ENCODE assay signal across 12 cellular contexts in the genomic region with DNA sequence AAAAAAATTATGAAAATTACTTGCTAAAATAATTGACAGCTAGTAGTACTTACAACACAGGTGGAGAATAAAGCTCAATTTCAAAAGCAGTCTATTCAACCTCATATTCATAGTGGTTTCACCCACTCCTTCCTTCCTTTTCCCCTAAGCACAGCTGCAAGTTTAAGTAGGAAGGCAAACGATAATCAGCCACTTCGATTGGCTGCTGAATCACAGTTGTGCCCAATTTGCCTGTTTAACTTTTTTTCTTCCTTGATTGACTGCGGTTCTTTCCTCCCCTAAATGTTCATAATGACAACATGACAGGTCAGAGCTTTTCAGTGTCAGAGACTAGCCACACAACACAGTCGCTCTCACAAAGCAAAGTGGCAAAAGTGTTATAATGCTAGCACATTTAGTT.
DNase-seq lines count a peak whose midpoint lies in the region; ATAC-seq, FAIRE-seq and TF ChIP-seq lines count a peak whose summit lies in the region.
"Had no signal": no experiment of that assay in that cellular context is flagged by ENCODE, and none has a peak within 500 bp of the region (broad histone marks: within the 10 kb centered on the region; RNA-seq: fewer than 3 reads in every experiment).

No MANE protein-coding gene starts in this region.

- ATAC-seq in GM18867 (IDR thresholded peaks at IDR 0.05; ENCODE audit: unreplicated experiment) (peak; percentile 95), GM21576 (IDR thresholded peaks at IDR 0.05; ENCODE audit: unreplicated experiment) (peak; percentile 77), HG03280 (IDR thresholded peaks at IDR 0.05; ENCODE audit: unreplicated experiment) (peak; percentile 80)
- ATAC-seq: T-cell had no signal

- TF ChIP-seq RAD21 in H1 (IDR thresholded peaks at IDR 0.05 in 1 of 2, conservative IDR thresholded peaks at IDR 0.05 in 1 of 2; ENCODE audit: low read depth in 2 of 2, low read length in 2 of 2) = no peak

- H2BK120ac ChIP-seq in H1 (replicated peaks; ENCODE audit: low read depth, low read length) = no peak overlapping the region

- H2BK15ac ChIP-seq in H1 (ENCODE audit: low read length) = no peak overlapping the region

- H3K9me3 ChIP-seq in H1 (ENCODE audit: insufficient read depth in 2 of 2, low read depth in 1 of 2, low read length in 1 of 2) (no peaks in the 10 kb centered on the region), vagina (no peaks in the 10 kb centered on the region), tibial nerve (peaks cover 0 to 10% (median 0%) of the 10 kb centered on the region in 4 donors)
- H3K9me3 ChIP-seq: neutrophil had no signal

- TF ChIP-seq POLR2A in H1 (IDR thresholded peaks at IDR 0.05; ENCODE audit: control extremely low read depth in 1 of 2, low read depth in 2 of 2, low read length in 2 of 2) = no peak
- no peak for TF ChIP-seq POLR2A in vagina (IDR thresholded peaks at IDR 0.05)
- no peak for TF ChIP-seq POLR2A in tibial nerve (IDR thresholded peaks at IDR 0.05)

- H3K79me1 ChIP-seq in H1 (ENCODE audit: low read depth, low read length) = no peaks in the 10 kb centered on the region

- H4K8ac ChIP-seq in H1 (ENCODE audit: extremely low read depth, insufficient read depth, low read length) = no peak overlapping the region

- no peaks in the 10 kb centered on the region for H4K20me1 ChIP-seq in H1 (replicated peaks in 1 of 2; ENCODE audit: control insufficient read depth in 1 of 2, insufficient read depth in 2 of 2, low read length in 2 of 2)

- no peak overlapping the region for H3K23ac ChIP-seq in H1 (ENCODE audit: insufficient read length)

- no peak overlapping the region for H3K18ac ChIP-seq in H1 (ENCODE audit: extremely low read depth, low read length)

- H2AK5ac ChIP-seq in H1 (ENCODE audit: low read depth, low read length) = no peak overlapping the region

- H2BK20ac ChIP-seq in H1 (ENCODE audit: low read length) = no peak overlapping the region

- no peaks in the 10 kb centered on the region for H3K4me1 ChIP-seq in H1 (replicated peaks in 1 of 4; ENCODE audit: control insufficient read depth in 3 of 4, insufficient read depth in 4 of 4, low read length in 3 of 4)
- no peaks in the 10 kb centered on the region for H3K4me1 ChIP-seq in vagina
- no peaks in the 10 kb centered on the region for H3K4me1 ChIP-seq in tibial nerve

- H3K27me3 ChIP-seq in H1 (replicated peaks in 1 of 4; ENCODE audit: control insufficient read depth in 3 of 4, extremely low read depth in 1 of 4, insufficient read depth in 3 of 4, low read length in 3 of 4) (no peaks in the 10 kb centered on the region), vagina (no peaks in the 10 kb centered on the region), tibial nerve (no peaks in the 10 kb centered on the region)
- H3K27me3 ChIP-seq: neutrophil had no signal

- DNase-seq in H1 (ENCODE audit: low read depth in 1 of 2, low spot score in 2 of 2) (no peak), vagina (ENCODE audit: extremely low spot score in 2 of 2) (no peak), HK-2 (ENCODE audit: unreplicated experiment) (no peak), tibial nerve (ENCODE audit: low spot score in 2 of 2) (no peak)
- DNase-seq: kidney; NCI-H526 treated with DMSO at 0.1 percent for 48 hours; stimulated activated CD4-positive, alpha-beta T cell treated with anti-CD3 and anti-CD28 coated beads, Interleukin-1b, Interleukin-23, amount 100 ng/mL, for 48 hours; T-cell had no signal

- no peaks in the 10 kb centered on the region for H3K79me2 ChIP-seq in H1 (ENCODE audit: control insufficient read depth in 1 of 2, insufficient read depth in 2 of 2, low read length in 2 of 2)

- no peak overlapping the region for H4K91ac ChIP-seq in H1 (replicated peaks; ENCODE audit: insufficient read length, low read length)

- TF ChIP-seq EP300 in H1 (IDR thresholded peaks at IDR 0.05; ENCODE audit: borderline replicate concordance in 1 of 2, low read depth in 2 of 2, low read length in 2 of 2) (no peak), tibial nerve (IDR thresholded peaks at IDR 0.05) (no peak)

- no peak overlapping the region for H3K9ac ChIP-seq in H1 (replicated peaks in 1 of 4; ENCODE audit: extremely low read depth in 1 of 4, low read depth in 3 of 4, low read length in 3 of 4)

- H2BK5ac ChIP-seq in H1 (ENCODE audit: low read depth, low read length) = no peak overlapping the region

- CTCF ChIA-PET in H1 (lab: Charles Lee; ENCODE audit: partially characterized antibody) = no interaction called here

- H3K4me2 ChIP-seq in H1 (ENCODE audit: insufficient read depth in 1 of 2, low read depth in 2 of 2, low read length in 2 of 2) = no peak overlapping the region

- H3K27ac ChIP-seq in H1 (ENCODE audit: low read depth, low read length) (no peak overlapping the region), vagina (no peak overlapping the region), tibial nerve (no peak overlapping the region)
- H3K27ac ChIP-seq: neutrophil had no signal

- POLR2A ChIA-PET in H1 (lab: Charles Lee; ENCODE audit: partially characterized antibody) = no interaction called here

- H3K23me2 ChIP-seq in H1 (ENCODE audit: low read depth, low read length) = no peaks in the 10 kb centered on the region

- H3K14ac ChIP-seq in H1 (ENCODE audit: insufficient read length) = no peak overlapping the region

- no peaks in the 10 kb centered on the region for H3K36me3 ChIP-seq in H1 (ENCODE audit: control insufficient read depth in 2 of 4, insufficient read depth in 4 of 4, low read length in 3 of 4)
- no peaks in the 10 kb centered on the region for H3K36me3 ChIP-seq in vagina
- H3K36me3 ChIP-seq in tibial nerve = no peaks in the 10 kb centered on the region
- H3K36me3 ChIP-seq: neutrophil had no signal

- no peak overlapping the region for H4K5ac ChIP-seq in H1 (ENCODE audit: insufficient read length, low read depth, low read length)

- WGBS in H1 (ENCODE audit: extremely low coverage in 1 of 2, insufficient coverage in 1 of 2, insufficient read length in 1 of 2, insufficient replicate concordance in 2 of 2, low coverage in 1 of 2, low lambda C conversion rate in 2 of 2, missing lambda C conversion rate in 1 of 2), 2 experiments = 90% methylated on average over 4 of the region's 4 CpGs; no CpG with 5 or more reads in 1 of the 2 experiments
- WGBS in tibial nerve, 2 donors = 40 to 47% methylated on average over 4 of the region's 4 CpGs

- no peak overlapping the region for H3K4ac ChIP-seq in H1 (replicated peaks; ENCODE audit: insufficient read length, low read depth, low read length)

- TF ChIP-seq CTCF in H1 (IDR thresholded peaks at IDR 0.05; ENCODE audit: control extremely low read depth in 1 of 3, insufficient read depth in 1 of 3, low read depth in 1 of 3, low read length in 3 of 3) (no peak), vagina (IDR thresholded peaks at IDR 0.05) (no peak), tibial nerve (IDR thresholded peaks at IDR 0.05) (no peak)

- FAIRE-seq in H1 (lab: Jason Lieb, UNC) = no peak
- FAIRE-seq: kidney had no signal

- no peak overlapping the region for H2BK12ac ChIP-seq in H1 (ENCODE audit: low read depth, low read length)

- peak overlapping the region; percentile 42 for H2AFZ ChIP-seq in H1 (ENCODE audit: low read length)

- intact Hi-C loops in vagina (cut with DNase I) = no loop called here

- H3K56ac ChIP-seq in H1 (replicated peaks; ENCODE audit: insufficient read length, low read depth, low read length) = no peak overlapping the region

- H3K4me3 ChIP-seq in H1 (ENCODE audit: extremely low read depth in 1 of 4, insufficient read depth in 2 of 4, low read depth in 3 of 4, low read length in 4 of 4) (no peak overlapping the region), vagina (no peak overlapping the region), tibial nerve (no peak overlapping the region)

TF ChIP-seq in H1, 55 proteins besides CTCF, POLR2A, EP300 and RAD21 (continues in another document):
- no peak for TF ChIP-seq RNF2 (IDR thresholded peaks at IDR 0.05; ENCODE audit: borderline replicate concordance, low read depth, low read length, missing control alignments, poor library complexity, severe bottlenecking)
- no peak for TF ChIP-seq POLR2AphosphoS5 (IDR thresholded peaks at IDR 0.05; ENCODE audit: low read depth, low read length)
- TF ChIP-seq KDM5A (IDR thresholded peaks at IDR 0.05; ENCODE audit: low read length) = no peak
- TF ChIP-seq RFX5 (IDR thresholded peaks at IDR 0.05; ENCODE audit: borderline replicate concordance, low read depth, low read length) = no peak
- no peak for TF ChIP-seq MAFK (IDR thresholded peaks at IDR 0.05; ENCODE audit: low read depth, low read length)
- no peak for TF ChIP-seq GTF2F1 (IDR thresholded peaks at IDR 0.05; ENCODE audit: borderline replicate concordance, low read depth, low read length)
- no peak for TF ChIP-seq JUND (IDR thresholded peaks at IDR 0.05; ENCODE audit: low read length)
- no peak for TF ChIP-seq SIN3A (conservative IDR thresholded peaks at IDR 0.05 in 1 of 2, IDR thresholded peaks at IDR 0.05 in 1 of 2; ENCODE audit: low read depth in 1 of 2, low read length in 2 of 2)
- TF ChIP-seq CBX5 (IDR thresholded peaks at IDR 0.05; ENCODE audit: low read depth, low read length) = no peak
- no peak for TF ChIP-seq ZNF274 (IDR thresholded peaks at IDR 0.05; ENCODE audit: borderline replicate concordance, extremely low read depth, low read length)
- no peak for TF ChIP-seq HDAC2 (IDR thresholded peaks at IDR 0.05; ENCODE audit: borderline replicate concordance in 1 of 2, low read depth in 2 of 2, low read length in 2 of 2)
- TF ChIP-seq CHD1 (IDR thresholded peaks at IDR 0.05; ENCODE audit: low read depth, low read length) = no peak
- TF ChIP-seq KDM4A (IDR thresholded peaks at IDR 0.05; ENCODE audit: low read depth, low read length, severe bottlenecking) = no peak
- TF ChIP-seq, protein P1, sequence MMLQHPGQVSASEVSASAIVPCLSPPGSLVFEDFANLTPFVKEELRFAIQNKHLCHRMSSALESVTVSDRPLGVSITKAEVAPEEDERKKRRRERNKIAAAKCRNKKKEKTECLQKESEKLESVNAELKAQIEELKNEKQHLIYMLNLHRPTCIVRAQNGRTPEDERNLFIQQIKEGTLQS (IDR thresholded peaks at IDR 0.05; ENCODE audit: insufficient read depth, low read depth, low read length) = no peak
- no peak for TF ChIP-seq CTBP2 (IDR thresholded peaks at IDR 0.05; ENCODE audit: borderline replicate concordance, insufficient read depth, insufficient read length, low read length)
- TF ChIP-seq RBBP5 (IDR thresholded peaks at IDR 0.05; ENCODE audit: borderline replicate concordance, low read depth, low read length) = no peak
- TF ChIP-seq SRF (IDR thresholded peaks at IDR 0.05; ENCODE audit: low read depth, low read length) = no peak
- no peak for TF ChIP-seq TBP (IDR thresholded peaks at IDR 0.05; ENCODE audit: low read depth, low read length)
